ENCODE assay signal across 8 cellular contexts in the genomic region with DNA sequence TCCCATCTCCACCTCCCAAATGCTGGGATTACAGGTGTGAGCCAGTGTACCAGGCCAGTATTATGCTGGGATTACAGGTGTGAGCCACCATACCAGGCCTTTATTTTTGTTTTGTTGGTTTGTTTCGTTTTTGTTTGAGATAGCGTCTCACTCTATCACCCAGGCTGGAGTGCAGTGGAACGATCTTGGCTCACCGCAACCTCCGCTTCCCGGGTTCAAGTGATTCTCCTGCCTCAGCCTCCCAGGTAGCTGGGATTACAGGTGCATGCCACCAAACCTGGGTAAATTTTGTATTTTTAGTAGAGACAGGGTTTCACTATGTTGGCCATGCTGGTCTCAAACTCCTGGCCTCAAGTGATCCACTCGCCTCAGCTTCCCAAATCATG. TPM values are rescaled to one million over a fixed set of nuclear protein-coding genes. Genes with fewer than 3 reads are reported as not detected.
DNase-seq lines count a peak whose midpoint lies in the region; ATAC-seq and TF ChIP-seq lines count a peak whose summit lies in the region.
"Not testable (repeated sequence)": the region's sequence is repeated elsewhere in the genome, so short reads cannot be mapped to it uniquely, and the experiment has no call there.

No MANE protein-coding gene starts in this region.

- H3K4me1 ChIP-seq in OCI-LY1 (ENCODE audit: insufficient read depth, low read length, severe bottlenecking) (peaks cover 65% of the 10 kb centered on the region), esophagus (ENCODE audit: control insufficient read depth in 2 of 2, insufficient read depth in 2 of 2, low read length in 1 of 2) (peaks cover 0 to 21% of the 10 kb centered on the region in 2 donors), mesenchymal stem cell (ENCODE audit: control insufficient read depth, insufficient read depth, low read depth, low read length) (peaks cover 16% of the 10 kb centered on the region), gastrocnemius medialis (peaks cover 37 to 39% of the 10 kb centered on the region in 2 donors), upper lobe of left lung (peaks cover 42 to 54% (median 47%) of the 10 kb centered on the region in 4 donors)

- peaks cover 46% of the 10 kb centered on the region for H3K4me1 Mint-ChIP-seq in Calu3 (ENCODE audit: low read depth, unreplicated experiment)
- H3K4me1 Mint-ChIP-seq in activated CD4-positive, alpha-beta T cell treated with anti-CD3 and anti-CD28 coated beads, Interleukin-2, amount 10 ng/mL, durations not matched to agents 7 days and 5 days, result peaks cover 57% of the 10 kb centered on the region

- not testable (repeated sequence) for H3K4me3 ChIP-seq in OCI-LY1 (ENCODE audit: low read depth, low read length, poor library complexity, severe bottlenecking); esophagus (ENCODE audit: low read depth in 1 of 2, low read length in 2 of 2); mesenchymal stem cell (ENCODE audit: insufficient read depth in 1 of 2, low read depth in 1 of 2, low read length in 2 of 2); gastrocnemius medialis; upper lobe of left lung

- H3K9me3 Mint-ChIP-seq in Calu3 (ENCODE audit: low read depth, unreplicated experiment); activated CD4-positive, alpha-beta T cell treated with anti-CD3 and anti-CD28 coated beads, Interleukin-2, amount 10 ng/mL, durations not matched to agents 7 days and 5 days: not testable (repeated sequence)

- H3K9me2 ChIP-seq in OCI-LY1 (ENCODE audit: low read depth, low read length), result not testable (repeated sequence)

- WGBS in esophagus, 2 donors, result 88 to 91% methylated on average over 7 of the region's 7 CpGs
- 99% methylated on average over 7 of the region's 7 CpGs for WGBS in mesenchymal stem cell
- 95 to 96% methylated on average over 7 of the region's 7 CpGs for WGBS in upper lobe of left lung, 2 donors

- TF ChIP-seq EP300 in upper lobe of left lung (IDR thresholded peaks at IDR 0.05), result not testable (repeated sequence)

- ATAC-seq in gastrocnemius medialis; upper lobe of left lung (ENCODE audit: low FRiP score in 2 of 2): not testable (repeated sequence)

- TF ChIP-seq CTCF in Calu3 (IDR thresholded peaks at IDR 0.05; ENCODE audit: unreplicated experiment); OCI-LY1 (IDR thresholded peaks at IDR 0.05; ENCODE audit: low read length); gastrocnemius medialis (IDR thresholded peaks at IDR 0.05 in 4 of 5, conservative IDR thresholded peaks at IDR 0.05 in 1 of 5); upper lobe of left lung (IDR thresholded peaks at IDR 0.05): not testable (repeated sequence)

- H4K20me1 ChIP-seq in OCI-LY1 (ENCODE audit: insufficient read depth, low read length), result not testable (repeated sequence)

- not testable (repeated sequence) for H3K14ac ChIP-seq in mesenchymal stem cell (ENCODE audit: low read length in 2 of 2)

- peak overlapping the region; percentile 78 for H2AK5ac ChIP-seq in mesenchymal stem cell (ENCODE audit: low read length, severe bottlenecking)

- intact Hi-C loops in Calu3 (cut with micrococcal nuclease; ENCODE audit: unreplicated experiment); gastrocnemius medialis (cut with DNase I; ENCODE audit: low total_unique reads): not testable (repeated sequence)

- POLR2A ChIA-PET in activated CD4-positive, alpha-beta T cell treated with anti-CD3 and anti-CD28 coated beads, Interleukin-2, amount 10 ng/mL, durations not matched to agents 7 days and 5 days (lab: Charles Lee), result not testable (repeated sequence)

- not testable (repeated sequence) for H4K91ac ChIP-seq in mesenchymal stem cell (ENCODE audit: low read length)

- BruUV-seq in Calu3 (replicated peaks; lab: Mats Ljungman, UMichigan), result not testable (repeated sequence)

- TF ChIP-seq POLR2A in gastrocnemius medialis (IDR thresholded peaks at IDR 0.05); upper lobe of left lung (IDR thresholded peaks at IDR 0.05): not testable (repeated sequence)

- H4K8ac ChIP-seq in mesenchymal stem cell (ENCODE audit: low read length), result peak overlapping the region; percentile 80

- peak overlapping the region; percentile 34 to 62 for H3K4ac ChIP-seq in mesenchymal stem cell (ENCODE audit: low read depth in 1 of 2, low read length in 2 of 2)

- H2BK15ac ChIP-seq in mesenchymal stem cell (ENCODE audit: low read depth, poor library complexity, severe bottlenecking), result peak overlapping the region; percentile 48

- not testable (repeated sequence) for H3K23ac ChIP-seq in mesenchymal stem cell (ENCODE audit: low read length in 2 of 2)

- H3K79me2 ChIP-seq in OCI-LY1 (ENCODE audit: insufficient read depth, low read length), result not testable (repeated sequence)

- H3K79me1 ChIP-seq in mesenchymal stem cell (replicated peaks; ENCODE audit: low read length, poor library complexity, severe bottlenecking), result not testable (repeated sequence)

- H3F3A ChIP-seq in OCI-LY1 (ENCODE audit: insufficient read depth, low read length), result not testable (repeated sequence)

- CTCF ChIA-PET in Calu3 (lab: Charles Lee), result interaction anchor here (2.1 kb wide), 1 partner anchor 11 kb away, joined by 10 read pairs; a partner anchor contains a TSS
- CTCF ChIA-PET in activated CD4-positive, alpha-beta T cell treated with anti-CD3 and anti-CD28 coated beads, Interleukin-2, amount 10 ng/mL, durations not matched to agents 7 days and 5 days (lab: Charles Lee), result interaction anchor here (2.2 to 6.3 kb wide), 3 partner anchors 13 to 74 kb away, joined by 6 to 49 read pairs (median 35); a partner anchor contains a TSS

- H3K9me3 ChIP-seq in OCI-LY1 (ENCODE audit: low read length); esophagus (ENCODE audit: control insufficient read depth in 2 of 2, insufficient read depth in 1 of 2, low read depth in 1 of 2, low read length in 1 of 2); mesenchymal stem cell (ENCODE audit: control insufficient read depth, low read length); gastrocnemius medialis; upper lobe of left lung: not testable (repeated sequence)

- H3K9ac ChIP-seq in OCI-LY1 (ENCODE audit: low read length) (peak overlapping the region; percentile 65; the same call in 1 of the 2 replicates), mesenchymal stem cell (ENCODE audit: low read length) (peak overlapping the region; percentile 88)

- H2BK5ac ChIP-seq in mesenchymal stem cell (ENCODE audit: low read depth, low read length, poor library complexity, severe bottlenecking), result not testable (repeated sequence)

- H3K27me3 Mint-ChIP-seq in Calu3 (ENCODE audit: unreplicated experiment); activated CD4-positive, alpha-beta T cell treated with anti-CD3 and anti-CD28 coated beads, Interleukin-2, amount 10 ng/mL, durations not matched to agents 7 days and 5 days: not testable (repeated sequence)

- not testable (repeated sequence) for H3K27me3 ChIP-seq in OCI-LY1 (ENCODE audit: insufficient read depth, low read length); esophagus (ENCODE audit: control insufficient read depth in 1 of 2, insufficient read depth in 2 of 2, low read length in 2 of 2); mesenchymal stem cell (ENCODE audit: control insufficient read depth in 1 of 2, insufficient read depth in 1 of 2, low read length in 2 of 2); gastrocnemius medialis; upper lobe of left lung

- not testable (repeated sequence) for H3K36me3 ChIP-seq in OCI-LY1 (ENCODE audit: insufficient read depth, low read length); esophagus (ENCODE audit: control insufficient read depth in 2 of 2, insufficient read depth in 2 of 2, low read length in 1 of 2); mesenchymal stem cell (ENCODE audit: control insufficient read depth in 1 of 2, insufficient read depth in 2 of 2, low read depth in 1 of 2, low read length in 2 of 2); gastrocnemius medialis; upper lobe of left lung

- peak overlapping the region; percentile 84 for H2BK120ac ChIP-seq in mesenchymal stem cell (ENCODE audit: low read depth, low read length)

- in situ Hi-C loops in gastrocnemius medialis (cut with MboI; ENCODE audit: low sequenced_read_pairs in 4 of 4), result not testable (repeated sequence)

- DNase-seq in Calu3; activated CD4-positive, alpha-beta T cell treated with anti-CD3 and anti-CD28 coated beads, Interleukin-2, amount 10 ng/mL, durations not matched to agents 7 days and 5 days; mesenchymal stem cell; gastrocnemius medialis; upper lobe of left lung: not testable (repeated sequence)

- H3K27ac ChIP-seq in OCI-LY1 (ENCODE audit: low read depth, low read length, poor library complexity, severe bottlenecking), result peak overlapping the region; percentile 90
- H3K27ac ChIP-seq in angular gyrus (ENCODE audit: low read depth, low read length), result peak overlapping the region; percentile 97
- H3K27ac ChIP-seq in esophagus (ENCODE audit: low read depth in 2 of 2, low read length in 1 of 2), result peak overlapping the region; percentile 94 to 95
- H3K27ac ChIP-seq in mesenchymal stem cell (ENCODE audit: low read length, poor library complexity, severe bottlenecking), result not testable (repeated sequence)
- H3K27ac ChIP-seq in gastrocnemius medialis, result peak overlapping the region; percentile 94 to 99 (median 98)
- H3K27ac ChIP-seq in upper lobe of left lung, result peak overlapping the region in 3 of 4 donors; percentile 91 to 98 (median 94)

- H3K4me3 Mint-ChIP-seq in Calu3 (ENCODE audit: low read depth, unreplicated experiment), result peak overlapping the region; percentile 67
- H3K4me3 Mint-ChIP-seq in activated CD4-positive, alpha-beta T cell treated with anti-CD3 and anti-CD28 coated beads, Interleukin-2, amount 10 ng/mL, durations not matched to agents 7 days and 5 days, result peak overlapping the region; percentile 73

- H3K4me2 ChIP-seq in OCI-LY1 (ENCODE audit: low read length), result peak overlapping the region; percentile 70; the same call in 1 of the 2 replicates
- not testable (repeated sequence) for H3K4me2 ChIP-seq in mesenchymal stem cell (ENCODE audit: low read length, poor library complexity, severe bottlenecking)

- peaks cover 35% of the 10 kb centered on the region for H3K36me3 Mint-ChIP-seq in Calu3 (ENCODE audit: insufficient read depth, unreplicated experiment)
- H3K36me3 Mint-ChIP-seq in activated CD4-positive, alpha-beta T cell treated with anti-CD3 and anti-CD28 coated beads, Interleukin-2, amount 10 ng/mL, durations not matched to agents 7 days and 5 days (ENCODE audit: low read depth), result not testable (repeated sequence)

- H3K18ac ChIP-seq in mesenchymal stem cell (ENCODE audit: low read depth in 1 of 2, low read length in 2 of 2), result peak overlapping the region; percentile 11 to 100

- peak overlapping the region; percentile 98 for H3K27ac Mint-ChIP-seq in Calu3 (ENCODE audit: unreplicated experiment)
- H3K27ac Mint-ChIP-seq in activated CD4-positive, alpha-beta T cell treated with anti-CD3 and anti-CD28 coated beads, Interleukin-2, amount 10 ng/mL, durations not matched to agents 7 days and 5 days, result peak overlapping the region; percentile 91

- H2BK12ac ChIP-seq in mesenchymal stem cell (ENCODE audit: low read length in 2 of 2), result peak overlapping the region; percentile 8 to 88

- H2AFZ ChIP-seq in OCI-LY1 (ENCODE audit: low read length); mesenchymal stem cell (ENCODE audit: low read depth, low read length): not testable (repeated sequence)

RNA-seq across cellular contexts. Expression of a gene that starts 11.7 kb away (rescaled TPM):
- total RNA-seq in Calu3 (2022) (294 and 326 TPM in 2 replicates), gastrocnemius medialis (100 to 1,000 TPM; 296 to 667 (median 319) TPM), upper lobe of left lung (100 to 1,000 TPM in 5 of 6 donors, 10 to 100 TPM in 1; 81.0 to 218 (median 151) TPM)
- total RNA-seq in activated CD4-positive, alpha-beta T cell treated with anti-CD3 and anti-CD28 coated beads, Interleukin-2, amount 10 ng/mL, durations not matched to agents 7 days and 5 days, result 100 to 1,000 TPM; 166 to 189 TPM
- polyA plus RNA-seq in esophagus, result 100 to 1,000 TPM; 230 to 332 TPM
- polyA plus RNA-seq in mesenchymal stem cell (2013, experiment 1 of 2), result 109 TPM
- 107 TPM for polyA plus RNA-seq in mesenchymal stem cell (2013, experiment 2 of 2)

RNA-seq across cellular contexts. Expression of a gene that starts 45.9 kb away (rescaled TPM):
- total RNA-seq in Calu3 (2022) (51.3 and 59.3 TPM in 2 replicates), gastrocnemius medialis (10 to 100 TPM; 26.1 to 31.1 (median 29.6) TPM), upper lobe of left lung (10 to 100 TPM; 20.4 to 40.7 (median 24.4) TPM)
- 10 to 100 TPM; 24.8 to 35.6 TPM for total RNA-seq in activated CD4-positive, alpha-beta T cell treated with anti-CD3 and anti-CD28 coated beads, Interleukin-2, amount 10 ng/mL, durations not matched to agents 7 days and 5 days
- 10 to 100 TPM in 1 of 2 donors, 1 to 10 TPM in 1; 4.7 to 12.8 TPM for polyA plus RNA-seq in esophagus
- polyA plus RNA-seq in mesenchymal stem cell (2013, experiment 1 of 2), result 36.0 TPM
- 36.1 TPM for polyA plus RNA-seq in mesenchymal stem cell (2013, experiment 2 of 2)

RNA-seq across cellular contexts. Expression of a gene that starts 46.2 kb away (rescaled TPM):
- total RNA-seq in Calu3 (2022) (118 and 119 TPM in 2 replicates), gastrocnemius medialis (100 to 1,000 TPM in 2 of 4 donors, 10 to 100 TPM in 2; 70.9 to 168 (median 105) TPM), upper lobe of left lung (100 to 1,000 TPM in 1 of 6 donors, 10 to 100 TPM in 5; 34.6 to 110 (median 92.6) TPM)
- total RNA-seq in activated CD4-positive, alpha-beta T cell treated with anti-CD3 and anti-CD28 coated beads, Interleukin-2, amount 10 ng/mL, durations not matched to agents 7 days and 5 days, result 10 to 100 TPM; 82.9 to 87.1 TPM
- 100 to 1,000 TPM in 1 of 2 donors, 10 to 100 TPM in 1; 80.2 to 112 TPM for polyA plus RNA-seq in esophagus
- 63.6 TPM for polyA plus RNA-seq in mesenchymal stem cell (2013, experiment 1 of 2)
- polyA plus RNA-seq in mesenchymal stem cell (2013, experiment 2 of 2), result 65.1 TPM
